ENCODE assay signal across 2 cellular contexts in the genomic region with DNA sequence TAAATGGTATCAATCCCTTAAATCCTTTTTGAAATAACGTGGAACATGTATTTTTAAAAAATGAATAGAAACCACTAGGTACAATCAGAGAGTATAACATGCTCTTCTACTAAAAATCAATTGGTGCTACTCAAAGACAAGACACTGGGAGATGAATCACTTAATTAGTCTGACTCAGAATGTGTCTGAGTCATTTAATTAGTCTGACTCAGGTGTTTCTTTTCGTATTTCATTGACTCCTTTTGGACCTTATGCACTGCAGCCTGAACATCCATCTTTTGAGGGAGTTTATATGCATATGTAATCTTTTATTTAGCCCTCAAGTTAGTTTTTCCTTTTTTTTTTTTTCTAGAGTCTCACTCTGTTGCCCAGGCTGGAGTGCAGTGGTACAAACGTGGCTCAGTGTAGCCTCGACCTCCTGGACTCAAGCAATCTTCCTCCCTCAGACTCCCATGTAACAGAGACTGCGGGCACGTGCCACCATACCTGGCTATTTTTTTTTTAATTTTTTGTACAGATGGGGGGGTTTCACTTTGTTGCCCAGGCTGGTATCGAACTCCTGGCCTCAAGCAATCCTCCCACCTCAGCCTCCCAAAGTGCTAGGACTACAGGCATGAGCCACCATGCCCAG.
TF ChIP-seq lines count a peak whose summit lies in the region.

No MANE protein-coding gene starts in this region.

TF ChIP-seq in A549, 52 proteins besides CTCF, POLR2A, EP300 and RAD21 (continued from another document):
- peak; percentile 62 for TF ChIP-seq FOSL2 (IDR thresholded peaks at IDR 0.05)
- TF ChIP-seq FOSL2 (CRISPR knock-in tag; IDR thresholded peaks at IDR 0.05) = peak; percentile 85
- no peak for TF ChIP-seq BHLHE40 (IDR thresholded peaks at IDR 0.05; ENCODE audit: low read depth, low read length)
- TF ChIP-seq MAFK (IDR thresholded peaks at IDR 0.05; ENCODE audit: partially characterized antibody) = peak; percentile 40
TF ChIP-seq in A549: peak in this region for 3.

TF ChIP-seq in K562, 482 proteins besides CTCF, POLR2A, EP300 and RAD21 (continued from another document):
- TF ChIP-seq, protein P1, sequence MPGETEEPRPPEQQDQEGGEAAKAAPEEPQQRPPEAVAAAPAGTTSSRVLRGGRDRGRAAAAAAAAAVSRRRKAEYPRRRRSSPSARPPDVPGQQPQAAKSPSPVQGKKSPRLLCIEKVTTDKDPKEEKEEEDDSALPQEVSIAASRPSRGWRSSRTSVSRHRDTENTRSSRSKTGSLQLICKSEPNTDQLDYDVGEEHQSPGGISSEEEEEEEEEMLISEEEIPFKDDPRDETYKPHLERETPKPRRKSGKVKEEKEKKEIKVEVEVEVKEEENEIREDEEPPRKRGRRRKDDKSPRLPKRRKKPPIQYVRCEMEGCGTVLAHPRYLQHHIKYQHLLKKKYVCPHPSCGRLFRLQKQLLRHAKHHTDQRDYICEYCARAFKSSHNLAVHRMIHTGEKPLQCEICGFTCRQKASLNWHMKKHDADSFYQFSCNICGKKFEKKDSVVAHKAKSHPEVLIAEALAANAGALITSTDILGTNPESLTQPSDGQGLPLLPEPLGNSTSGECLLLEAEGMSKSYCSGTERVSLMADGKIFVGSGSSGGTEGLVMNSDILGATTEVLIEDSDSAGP (CRISPR knock-in tag; IDR thresholded peaks at IDR 0.05) = no peak
- TF ChIP-seq C11orf30 (IDR thresholded peaks at IDR 0.05; ENCODE audit: low read depth) (peak; percentile 54; the same call in 1 of the 2 replicates), ZNF766 (CRISPR knock-in tag; conservative IDR thresholded peaks at IDR 0.05) (no peak), SLC30A9 (CRISPR knock-in tag; IDR thresholded peaks at IDR 0.05) (no peak), MTA2 (IDR thresholded peaks at IDR 0.05; ENCODE audit: low read depth) (no peak), ZNF24 (IDR thresholded peaks at IDR 0.05) (no peak), CHD2 (IDR thresholded peaks at IDR 0.05; ENCODE audit: low read depth, low read length) (no peak), ZNF140 (CRISPR knock-in tag; IDR thresholded peaks at IDR 0.05) (no peak), FOS (IDR thresholded peaks at IDR 0.05; ENCODE audit: extremely low read depth, insufficient read length) (peak; percentile 18), CHCHD3 (CRISPR knock-in tag; IDR thresholded peaks at IDR 0.05) (no peak), NR1H2 (CRISPR knock-in tag; IDR thresholded peaks at IDR 0.05) (no peak), ZC3H4 (CRISPR knock-in tag; IDR thresholded peaks at IDR 0.05; ENCODE audit: borderline replicate concordance) (no peak), ARID1B (IDR thresholded peaks at IDR 0.05) (peak; percentile 60), JUN (IDR thresholded peaks at IDR 0.05; ENCODE audit: borderline replicate concordance, low read depth, low read length) (peak; percentile 91), JUN (CRISPR knock-in tag; IDR thresholded peaks at IDR 0.05; ENCODE audit: borderline replicate concordance) (no peak), NFE2 (IDR thresholded peaks at IDR 0.05; ENCODE audit: low read depth) (no peak), DPF2 (IDR thresholded peaks at IDR 0.05) (peak; percentile 62), BRD9 (IDR thresholded peaks at IDR 0.05; ENCODE audit: low read depth, partially characterized antibody) (no peak), HMG20A (CRISPR knock-in tag; conservative IDR thresholded peaks at IDR 0.05) (no peak), JUND (IDR thresholded peaks at IDR 0.05; ENCODE audit: borderline replicate concordance, low read depth, low read length) (peak; percentile 83; the same call in 1 of the 2 replicates), JUND (tag; IDR thresholded peaks at IDR 0.05; ENCODE audit: borderline replicate concordance, low read depth, low read length) (peak; percentile 79; the same call in 2 of the 3 replicates), SMARCE1 (IDR thresholded peaks at IDR 0.05) (peak; percentile 64), ZZZ3 (IDR thresholded peaks at IDR 0.05) (no peak), SMARCA4 (IDR thresholded peaks at IDR 0.05) (peak; percentile 65; the same call in 1 of the 2 replicates), ZNF316 (IDR thresholded peaks at IDR 0.05) (peak; percentile 55), POU5F1 (IDR thresholded peaks at IDR 0.05; ENCODE audit: borderline replicate concordance, low read depth, low read length, partially characterized antibody) (no peak), FOSL1 (tag; conservative IDR thresholded peaks at IDR 0.05) (peak; percentile 92), ZNF174 (CRISPR knock-in tag; IDR thresholded peaks at IDR 0.05) (no peak), CCNT2 (IDR thresholded peaks at IDR 0.05; ENCODE audit: borderline replicate concordance, extremely low read depth, insufficient read length, low read depth, low read length) (no peak), EGR1 (conservative IDR thresholded peaks at IDR 0.05) (no peak)
- TF ChIP-seq, protein P2, sequence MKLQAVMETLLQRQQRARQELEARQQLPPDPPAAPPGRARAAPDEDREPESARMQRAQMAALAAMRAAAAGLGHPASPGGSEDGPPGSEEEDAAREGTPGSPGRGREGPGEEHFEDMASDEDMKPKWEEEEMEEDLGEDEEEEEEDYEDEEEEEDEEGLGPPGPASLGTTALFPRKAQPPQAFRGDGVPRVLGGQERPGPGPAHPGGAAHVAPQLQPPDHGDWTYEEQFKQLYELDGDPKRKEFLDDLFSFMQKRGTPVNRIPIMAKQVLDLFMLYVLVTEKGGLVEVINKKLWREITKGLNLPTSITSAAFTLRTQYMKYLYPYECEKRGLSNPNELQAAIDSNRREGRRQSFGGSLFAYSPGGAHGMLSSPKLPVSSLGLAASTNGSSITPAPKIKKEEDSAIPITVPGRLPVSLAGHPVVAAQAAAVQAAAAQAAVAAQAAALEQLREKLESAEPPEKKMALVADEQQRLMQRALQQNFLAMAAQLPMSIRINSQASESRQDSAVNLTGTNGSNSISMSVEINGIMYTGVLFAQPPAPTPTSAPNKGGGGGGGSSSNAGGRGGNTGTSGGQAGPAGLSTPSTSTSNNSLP (IDR thresholded peaks at IDR 0.05; ENCODE audit: borderline replicate concordance, low read depth, low read length) = 0 out of 2 replicates have a peak, but pooled peaks have one; percentile 48
- TF ChIP-seq, protein P3, sequence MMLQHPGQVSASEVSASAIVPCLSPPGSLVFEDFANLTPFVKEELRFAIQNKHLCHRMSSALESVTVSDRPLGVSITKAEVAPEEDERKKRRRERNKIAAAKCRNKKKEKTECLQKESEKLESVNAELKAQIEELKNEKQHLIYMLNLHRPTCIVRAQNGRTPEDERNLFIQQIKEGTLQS (IDR thresholded peaks at IDR 0.05) = peak; percentile 88
- TF ChIP-seq, protein P3 (CRISPR knock-in tag; conservative IDR thresholded peaks at IDR 0.05) = no peak
- TF ChIP-seq, protein P4, sequence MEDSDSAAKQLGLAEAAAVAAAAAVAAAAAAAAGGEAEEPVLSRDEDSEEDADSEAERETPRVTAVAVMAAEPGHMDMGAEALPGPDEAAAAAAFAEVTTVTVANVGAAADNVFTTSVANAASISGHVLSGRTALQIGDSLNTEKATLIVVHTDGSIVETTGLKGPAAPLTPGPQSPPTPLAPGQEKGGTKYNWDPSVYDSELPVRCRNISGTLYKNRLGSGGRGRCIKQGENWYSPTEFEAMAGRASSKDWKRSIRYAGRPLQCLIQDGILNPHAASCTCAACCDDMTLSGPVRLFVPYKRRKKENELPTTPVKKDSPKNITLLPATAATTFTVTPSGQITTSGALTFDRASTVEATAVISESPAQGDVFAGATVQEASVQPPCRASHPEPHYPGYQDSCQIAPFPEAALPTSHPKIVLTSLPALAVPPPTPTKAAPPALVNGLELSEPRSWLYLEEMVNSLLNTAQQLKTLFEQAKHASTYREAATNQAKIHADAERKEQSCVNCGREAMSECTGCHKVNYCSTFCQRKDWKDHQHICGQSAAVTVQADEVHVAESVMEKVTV (CRISPR knock-in tag; IDR thresholded peaks at IDR 0.05) = no peak
- TF ChIP-seq, protein P5, sequence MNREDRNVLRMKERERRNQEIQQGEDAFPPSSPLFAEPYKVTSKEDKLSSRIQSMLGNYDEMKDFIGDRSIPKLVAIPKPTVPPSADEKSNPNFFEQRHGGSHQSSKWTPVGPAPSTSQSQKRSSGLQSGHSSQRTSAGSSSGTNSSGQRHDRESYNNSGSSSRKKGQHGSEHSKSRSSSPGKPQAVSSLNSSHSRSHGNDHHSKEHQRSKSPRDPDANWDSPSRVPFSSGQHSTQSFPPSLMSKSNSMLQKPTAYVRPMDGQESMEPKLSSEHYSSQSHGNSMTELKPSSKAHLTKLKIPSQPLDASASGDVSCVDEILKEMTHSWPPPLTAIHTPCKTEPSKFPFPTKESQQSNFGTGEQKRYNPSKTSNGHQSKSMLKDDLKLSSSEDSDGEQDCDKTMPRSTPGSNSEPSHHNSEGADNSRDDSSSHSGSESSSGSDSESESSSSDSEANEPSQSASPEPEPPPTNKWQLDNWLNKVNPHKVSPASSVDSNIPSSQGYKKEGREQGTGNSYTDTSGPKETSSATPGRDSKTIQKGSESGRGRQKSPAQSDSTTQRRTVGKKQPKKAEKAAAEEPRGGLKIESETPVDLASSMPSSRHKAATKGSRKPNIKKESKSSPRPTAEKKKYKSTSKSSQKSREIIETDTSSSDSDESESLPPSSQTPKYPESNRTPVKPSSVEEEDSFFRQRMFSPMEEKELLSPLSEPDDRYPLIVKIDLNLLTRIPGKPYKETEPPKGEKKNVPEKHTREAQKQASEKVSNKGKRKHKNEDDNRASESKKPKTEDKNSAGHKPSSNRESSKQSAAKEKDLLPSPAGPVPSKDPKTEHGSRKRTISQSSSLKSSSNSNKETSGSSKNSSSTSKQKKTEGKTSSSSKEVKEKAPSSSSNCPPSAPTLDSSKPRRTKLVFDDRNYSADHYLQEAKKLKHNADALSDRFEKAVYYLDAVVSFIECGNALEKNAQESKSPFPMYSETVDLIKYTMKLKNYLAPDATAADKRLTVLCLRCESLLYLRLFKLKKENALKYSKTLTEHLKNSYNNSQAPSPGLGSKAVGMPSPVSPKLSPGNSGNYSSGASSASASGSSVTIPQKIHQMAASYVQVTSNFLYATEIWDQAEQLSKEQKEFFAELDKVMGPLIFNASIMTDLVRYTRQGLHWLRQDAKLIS (CRISPR knock-in tag; IDR thresholded peaks at IDR 0.05) = no peak
- TF ChIP-seq, protein P6, sequence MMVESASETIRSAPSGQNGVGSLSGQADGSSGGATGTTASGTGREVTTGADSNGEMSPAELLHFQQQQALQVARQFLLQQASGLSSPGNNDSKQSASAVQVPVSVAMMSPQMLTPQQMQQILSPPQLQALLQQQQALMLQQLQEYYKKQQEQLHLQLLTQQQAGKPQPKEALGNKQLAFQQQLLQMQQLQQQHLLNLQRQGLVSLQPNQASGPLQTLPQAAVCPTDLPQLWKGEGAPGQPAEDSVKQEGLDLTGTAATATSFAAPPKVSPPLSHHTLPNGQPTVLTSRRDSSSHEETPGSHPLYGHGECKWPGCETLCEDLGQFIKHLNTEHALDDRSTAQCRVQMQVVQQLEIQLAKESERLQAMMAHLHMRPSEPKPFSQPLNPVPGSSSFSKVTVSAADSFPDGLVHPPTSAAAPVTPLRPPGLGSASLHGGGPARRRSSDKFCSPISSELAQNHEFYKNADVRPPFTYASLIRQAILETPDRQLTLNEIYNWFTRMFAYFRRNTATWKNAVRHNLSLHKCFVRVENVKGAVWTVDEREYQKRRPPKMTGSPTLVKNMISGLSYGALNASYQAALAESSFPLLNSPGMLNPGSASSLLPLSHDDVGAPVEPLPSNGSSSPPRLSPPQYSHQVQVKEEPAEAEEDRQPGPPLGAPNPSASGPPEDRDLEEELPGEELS (CRISPR knock-in tag; IDR thresholded peaks at IDR 0.05; ENCODE audit: borderline replicate concordance) = no peak
